ENCODE assay signal across 14 cellular contexts in genomic region chr7:47478926-47479791, GRCh38.
DNase-seq lines count a peak whose midpoint lies in the region; ATAC-seq and TF ChIP-seq lines count a peak whose summit lies in the region.
"Had no signal": no experiment of that assay in that cellular context is flagged by ENCODE, and none has a peak within 500 bp of the region (broad histone marks: within the 10 kb centered on the region; RNA-seq: fewer than 3 reads in every experiment).

No MANE protein-coding gene starts in this region.

- ATAC-seq in HG02870 (IDR thresholded peaks at IDR 0.05; ENCODE audit: unreplicated experiment): no peak

- H3K4me1 ChIP-seq in Peyer's patch: peaks cover 15 to 78% (median 32%) of the 10 kb centered on the region in 4 donors
- H3K4me1 ChIP-seq in right atrium auricular region: peaks cover 0 to 73% of the 10 kb centered on the region in 2 donors
- peaks cover 82% of the 10 kb centered on the region for H3K4me1 ChIP-seq in parathyroid adenoma

- DNase-seq in CD14-positive monocyte (ENCODE audit: low spot score) (no peak), Peyer's patch (no peak), right atrium auricular region (ENCODE audit: low spot score) (no peak), C1 segment of cervical spinal cord (lab: John Stamatoyannopoulos, UW) (no peak)
- no peak for DNase-seq in activated CD4-positive, alpha-beta T cell treated with anti-CD3 and anti-CD28 coated beads, Interleukin-2, amount 50 U/mL, for 4 hours
- DNase-seq in activated T-cell treated with anti-CD3 and anti-CD28 coated beads, Interleukin-2, amount 50 U/mL, for 48 hours: no peak
- DNase-seq: activated CD8-positive, alpha-beta memory T cell treated with anti-CD3 and anti-CD28 coated beads for 24 hours; activated naive CD4-positive, alpha-beta T cell treated with Interleukin-2 at 50 U/mL for 16 hours; central memory CD4-positive, alpha-beta T cell; kidney glomerular epithelial cell; NCI-H187 treated with DMSO at 0.1 percent for 48 hours; NCI-H82 had no signal

- no peak for TF ChIP-seq POLR2A in Peyer's patch (IDR thresholded peaks at IDR 0.05)

- H3K27me3 Mint-ChIP-seq in CD14-positive monocyte (ENCODE audit: low read depth in 3 of 3): peaks cover 0 to 3% (median 0%) of the 10 kb centered on the region in 3 donors

- intact Hi-C loops in CD14-positive monocyte (cut with micrococcal nuclease): loop anchor here (10.0 kb wide), 1 partner anchor 186 kb away; no protein-coding TSS in a partner anchor

- peak overlapping the region; percentile 40 for H2AFZ ChIP-seq in parathyroid adenoma

- peaks cover 12% of the 10 kb centered on the region for H3K79me2 ChIP-seq in parathyroid adenoma

- H3K27me3 ChIP-seq in Peyer's patch: no peaks in the 10 kb centered on the region
- no peaks in the 10 kb centered on the region for H3K27me3 ChIP-seq in right atrium auricular region
- no peaks in the 10 kb centered on the region for H3K27me3 ChIP-seq in parathyroid adenoma (ENCODE audit: control insufficient read depth, insufficient read depth, low read length)

- H3K4me3 ChIP-seq in Peyer's patch (no peak overlapping the region), right atrium auricular region (no peak overlapping the region), parathyroid adenoma (ENCODE audit: low read depth, low read length) (no peak overlapping the region)

- peak overlapping the region in 6 of 7 donors; percentile 5 to 93 (median 44) for H3K27ac Mint-ChIP-seq in CD14-positive monocyte

- H3K4me3 Mint-ChIP-seq in CD14-positive monocyte: no peak overlapping the region

- no peak overlapping the region for H3K4me2 ChIP-seq in parathyroid adenoma (ENCODE audit: low read length)

- H3K27ac ChIP-seq in Peyer's patch: peak overlapping the region; percentile 3 to 68 (median 24)
- H3K27ac ChIP-seq in right atrium auricular region: peak overlapping the region; percentile 36 to 87
- peak overlapping the region; percentile 99 for H3K27ac ChIP-seq in parathyroid adenoma

- TF ChIP-seq CTCF in CD14-positive monocyte (IDR thresholded peaks at IDR 0.05) (no peak), Peyer's patch (IDR thresholded peaks at IDR 0.05) (no peak), right atrium auricular region (IDR thresholded peaks at IDR 0.05) (no peak), parathyroid adenoma (IDR thresholded peaks at IDR 0.05) (no peak)

- H3K36me3 Mint-ChIP-seq in CD14-positive monocyte: peaks cover 44 to 49% of the 10 kb centered on the region in 2 donors

- no peaks in the 10 kb centered on the region for H3K36me3 ChIP-seq in Peyer's patch
- H3K36me3 ChIP-seq in right atrium auricular region: no peaks in the 10 kb centered on the region
- no peaks in the 10 kb centered on the region for H3K36me3 ChIP-seq in parathyroid adenoma (ENCODE audit: control insufficient read depth, insufficient read depth, low read length)

- peaks cover 67% of the 10 kb centered on the region for H3K4me1 Mint-ChIP-seq in CD14-positive monocyte

- H3K9me3 Mint-ChIP-seq in CD14-positive monocyte: no peaks in the 10 kb centered on the region

- no peaks in the 10 kb centered on the region for H3K9me3 ChIP-seq in Peyer's patch
- H3K9me3 ChIP-seq in right atrium auricular region: no peaks in the 10 kb centered on the region
- no peaks in the 10 kb centered on the region for H3K9me3 ChIP-seq in parathyroid adenoma (ENCODE audit: control insufficient read depth, low read length)

- H3K9ac ChIP-seq in parathyroid adenoma: no peak overlapping the region

Comparison
In these comparisons a context has a peak if more than half of its experiments do, and no peak if none do; other contexts are left out.
1. H3K27ac ChIP-seq: peak in every context shown above with its lines; median percentile 99 in parathyroid adenoma; 62 in right atrium auricular region; 24 in Peyer's patch.